In genomic region chr17:8166731-8167130, GRCh38 we compare ENCODE assay signal across 25 cellular contexts. TPM values are rescaled to one million over a fixed set of nuclear protein-coding genes. Genes with fewer than 3 reads are reported as not detected.
DNase-seq lines count a peak whose midpoint lies in the region; ATAC-seq, FAIRE-seq and TF ChIP-seq lines count a peak whose summit lies in the region.
"Had no signal": no experiment of that assay in that cellular context is flagged by ENCODE, and none has a peak within 500 bp of the region (broad histone marks: within the 10 kb centered on the region; RNA-seq: fewer than 3 reads in every experiment).

No MANE protein-coding gene starts in this region.

- no peaks in the 10 kb centered on the region for H3K9me3 Mint-ChIP-seq in MCF 10A (ENCODE audit: unreplicated experiment)
- H3K9me3 Mint-ChIP-seq: activated B cell treated with CpG ODN at 0.5 μM for 24 hours; activated CD4-positive, alpha-beta memory T cell treated with anti-CD3 and anti-CD28 coated beads for 36 hours; activated naive CD4-positive, alpha-beta T cell treated with anti-CD3 and anti-CD28 coated beads, Interleukin-2, amount 50 U/mL, for 24 hours; activated T-cell treated with anti-CD3 and anti-CD28 coated beads, Interleukin-2, amount 50 U/mL, for 24 hours; mesothelial cell of epicardium; nephron progenitor cell had no signal

- DNase-seq in breast epithelium (ENCODE audit: low spot score in 2 of 2) (no peak), MCF 10A (ENCODE audit: unreplicated experiment) (no peak), keratinocyte (ENCODE audit: low read depth, low spot score) (no peak), vagina (ENCODE audit: extremely low spot score in 2 of 2) (no peak), dermis blood vessel endothelial cell (no peak)
- DNase-seq: activated B cell treated with CpG ODN at 0.5 μM for 24 hours; activated CD4-positive, alpha-beta memory T cell treated with anti-CD3 and anti-CD28 coated beads for 36 hours; activated T-cell treated with anti-CD3 and anti-CD28 coated beads, Interleukin-2, amount 50 U/mL, for 24 hours; brain microvascular endothelial cell; C1 segment of cervical spinal cord; KBM-7; left colon; NCI-H1048; NCI-H2029 treated with DMSO at 0.1 percent for 48 hours; nephron progenitor cell; stimulated activated CD4-positive, alpha-beta T cell treated with anti-CD3 and anti-CD28 coated beads, Interleukin-4, amount 100 ng/mL, for 1 hour; stomach had no signal

- peaks cover 11% of the 10 kb centered on the region for H3K36me3 Mint-ChIP-seq in MCF 10A (ENCODE audit: insufficient read depth, unreplicated experiment)
- H3K36me3 Mint-ChIP-seq: activated naive CD4-positive, alpha-beta T cell treated with anti-CD3 and anti-CD28 coated beads, Interleukin-2, amount 50 U/mL, for 24 hours; mesothelial cell of epicardium had no signal

- BruUV-seq in MCF 10A (replicated peaks; lab: Mats Ljungman, UMichigan): no TSS peak

- CTCF ChIA-PET in MCF 10A (lab: Yijun Ruan, JAX): interaction anchor here (1.6 to 2.4 kb wide), 2 partner anchors 8 to 18 kb away, joined by 3 to 10 read pairs; no protein-coding TSS in a partner anchor

- H3K9me3 ChIP-seq in breast epithelium: no peaks in the 10 kb centered on the region
- H3K9me3 ChIP-seq in keratinocyte (ENCODE audit: control insufficient read depth, low read depth, low read length): no peaks in the 10 kb centered on the region
- no peaks in the 10 kb centered on the region for H3K9me3 ChIP-seq in vagina
- H3K9me3 ChIP-seq: A549, gastroesophageal sphincter, stomach had no signal

- H3K4me3 ChIP-seq in breast epithelium (no peak overlapping the region), keratinocyte (ENCODE audit: control insufficient read depth in 2 of 3, extremely low read depth in 1 of 3, insufficient read depth in 2 of 3, low read depth in 1 of 3, low read length in 3 of 3) (no peak overlapping the region), vagina (no peak overlapping the region)
- H3K4me3 ChIP-seq: A549, gastroesophageal sphincter, smooth muscle cell, stomach had no signal

- H4K20me1 ChIP-seq in keratinocyte (ENCODE audit: control insufficient read depth, extremely low read depth, insufficient read depth, low read length): no peaks in the 10 kb centered on the region

- intact Hi-C loops in breast epithelium (cut with DNase I; ENCODE audit: low total_unique reads) (no loop called here), MCF 10A (cut with micrococcal nuclease) (no loop called here), vagina (cut with DNase I) (no loop called here)

- H3K79me2 ChIP-seq in keratinocyte (ENCODE audit: control insufficient read depth, insufficient read depth, low read length): peaks cover 8% of the 10 kb centered on the region

- peaks cover 9 to 11% of the 10 kb centered on the region in 2 donors for H3K4me1 ChIP-seq in breast epithelium
- H3K4me1 ChIP-seq in keratinocyte (ENCODE audit: control insufficient read depth, extremely low read depth, insufficient read depth, low read length): peaks cover 30% of the 10 kb centered on the region
- peaks cover 25% of the 10 kb centered on the region for H3K4me1 ChIP-seq in vagina

- H3K27ac Mint-ChIP-seq in MCF 10A (ENCODE audit: low read depth, unreplicated experiment): no peak overlapping the region
- H3K27ac Mint-ChIP-seq: activated B cell treated with CpG ODN at 0.5 μM for 24 hours; activated CD4-positive, alpha-beta memory T cell treated with anti-CD3 and anti-CD28 coated beads for 36 hours; activated naive CD4-positive, alpha-beta T cell treated with anti-CD3 and anti-CD28 coated beads, Interleukin-2, amount 50 U/mL, for 24 hours; activated T-cell treated with anti-CD3 and anti-CD28 coated beads, Interleukin-2, amount 50 U/mL, for 24 hours; mesothelial cell of epicardium; nephron progenitor cell had no signal

- no peaks in the 10 kb centered on the region for H3K27me3 ChIP-seq in breast epithelium
- no peaks in the 10 kb centered on the region for H3K27me3 ChIP-seq in keratinocyte (ENCODE audit: control insufficient read depth, extremely low read depth, insufficient read depth, low read length)
- no peaks in the 10 kb centered on the region for H3K27me3 ChIP-seq in vagina
- H3K27me3 ChIP-seq: brain microvascular endothelial cell, gastroesophageal sphincter, stomach had no signal

- H3K27me3 Mint-ChIP-seq in MCF 10A (ENCODE audit: insufficient read depth, unreplicated experiment): no peaks in the 10 kb centered on the region
- H3K27me3 Mint-ChIP-seq: activated B cell treated with CpG ODN at 0.5 μM for 24 hours; activated CD4-positive, alpha-beta memory T cell treated with anti-CD3 and anti-CD28 coated beads for 36 hours; activated naive CD4-positive, alpha-beta T cell treated with anti-CD3 and anti-CD28 coated beads, Interleukin-2, amount 50 U/mL, for 24 hours; activated T-cell treated with anti-CD3 and anti-CD28 coated beads, Interleukin-2, amount 50 U/mL, for 24 hours had no signal

- FAIRE-seq in keratinocyte (lab: Jason Lieb, UNC): no peak
- FAIRE-seq: A549 had no signal

- no peak for ATAC-seq in HG03097 (IDR thresholded peaks at IDR 0.05; ENCODE audit: low FRiP score, unreplicated experiment)
- ATAC-seq: A549, gastroesophageal sphincter, left colon, Panc1 had no signal

- H3K4me1 Mint-ChIP-seq in MCF 10A (ENCODE audit: insufficient read depth, unreplicated experiment): peaks cover 11% of the 10 kb centered on the region

- POLR2A ChIA-PET in MCF 10A (lab: Yijun Ruan, JAX): interaction anchor here (0.7 to 2.2 kb wide), 7 partner anchors 8 to 330 kb away, joined by 3 to 15 read pairs (median 5); partner anchors contain the start of gene BORCS6

- TF ChIP-seq CTCF in breast epithelium (IDR thresholded peaks at IDR 0.05) (no peak), MCF 10A (IDR thresholded peaks at IDR 0.05; ENCODE audit: unreplicated experiment) (no peak), keratinocyte (optimal IDR thresholded peaks at IDR 0.05 in 1 of 3, IDR thresholded peaks at IDR 0.05 in 1 of 3, conservative IDR thresholded peaks at IDR 0.05 in 1 of 3; ENCODE audit: extremely low read depth in 1 of 3, insufficient read depth in 2 of 3, low read length in 3 of 3) (no peak), vagina (IDR thresholded peaks at IDR 0.05) (no peak)

- H2AFZ ChIP-seq in keratinocyte (ENCODE audit: control insufficient read depth, low read length): peak overlapping the region; percentile 33

- H3K4me2 ChIP-seq in keratinocyte (ENCODE audit: control insufficient read depth, extremely low read depth, insufficient read depth, low read depth, low read length): no peak overlapping the region
- H3K4me2 ChIP-seq: A549, smooth muscle cell had no signal

- H3K9ac ChIP-seq in keratinocyte (ENCODE audit: control insufficient read depth, extremely low read depth, insufficient read depth, low read length): no peak overlapping the region

- H3K36me3 ChIP-seq in breast epithelium (no peaks in the 10 kb centered on the region), keratinocyte (ENCODE audit: control insufficient read depth in 2 of 2, extremely low read depth in 1 of 2, insufficient read depth in 2 of 2, low read length in 2 of 2) (peaks cover 0 to 1% of the 10 kb centered on the region in 2 experiments), vagina (no peaks in the 10 kb centered on the region)
- H3K36me3 ChIP-seq: brain microvascular endothelial cell had no signal

- TF ChIP-seq POLR2A in breast epithelium (IDR thresholded peaks at IDR 0.05): no peak
- TF ChIP-seq POLR2A in vagina (IDR thresholded peaks at IDR 0.05): no peak

- H3K9me1 ChIP-seq in keratinocyte (ENCODE audit: control insufficient read depth, extremely low read depth, insufficient read depth, low read length): no peaks in the 10 kb centered on the region

- dilution Hi-C loops in keratinocyte (cut with MboI; ENCODE audit: extremely low pct_ligation_motif_present, low sequenced_read_pairs): no loop called here

- H3K4me3 Mint-ChIP-seq in MCF 10A (ENCODE audit: unreplicated experiment): no peak overlapping the region
- H3K4me3 Mint-ChIP-seq: activated B cell treated with CpG ODN at 0.5 μM for 24 hours; activated CD4-positive, alpha-beta memory T cell treated with anti-CD3 and anti-CD28 coated beads for 36 hours; activated naive CD4-positive, alpha-beta T cell treated with anti-CD3 and anti-CD28 coated beads, Interleukin-2, amount 50 U/mL, for 24 hours; activated T-cell treated with anti-CD3 and anti-CD28 coated beads, Interleukin-2, amount 50 U/mL, for 24 hours; mesothelial cell of epicardium; nephron progenitor cell had no signal

- H3K27ac ChIP-seq in breast epithelium (peak overlapping the region; percentile 4 to 44), keratinocyte (ENCODE audit: control insufficient read depth, insufficient read depth, low read length) (no peak overlapping the region), vagina (peak overlapping the region; percentile 55)
- H3K27ac ChIP-seq: brain microvascular endothelial cell had no signal

RNA-seq across cellular contexts. Expression of gene VAMP2, which starts 4.0 kb away (rescaled TPM):
- total RNA-seq in breast epithelium (10 to 100 TPM; 21.8 to 30.2 (median 28.1) TPM), MCF 10A (2022) (37.7 and 42.8 TPM in 2 replicates), vagina (35.6 TPM), dermis blood vessel endothelial cell (4.4 and 5.2 TPM in 2 replicates)
- 8.1 to 10.4 TPM (median 9.8 TPM) in 3 replicates for polyA plus RNA-seq in keratinocyte
- polyA plus RNA-seq in keratinocyte (2011; ENCODE audit: low read depth): 4.8 TPM
- polyA plus RNA-seq in keratinocyte (2011; cell fraction: cytosol; rRNA removed): 18.2 and 18.5 TPM in 2 replicates
- 25.2 and 27.5 TPM in 2 replicates for polyA plus RNA-seq in keratinocyte (2011; cell fraction: nucleus; rRNA removed)
- polyA plus RNA-seq in keratinocyte (2012; ENCODE audit: low replicate concordance): 17.1 and 41.4 TPM in 2 replicates
- polyA minus RNA-seq in keratinocyte: 4.3 to 11.4 TPM (median 5.8 TPM) in 3 replicates
- polyA minus RNA-seq in keratinocyte (2011; cell fraction: cytosol; rRNA and poly(A)+ RNA removed): 3.6 TPM
- polyA minus RNA-seq in keratinocyte (2011; cell fraction: nucleus; rRNA and poly(A)+ RNA removed): 3.1 and 5.4 TPM in 2 replicates

RNA-seq across cellular contexts. Expression of gene TMEM107, which starts 9.4 kb away (rescaled TPM):
- total RNA-seq in breast epithelium (10 to 100 TPM; 15.7 to 83.1 (median 41.0) TPM), MCF 10A (2022) (7.6 and 8.4 TPM in 2 replicates), vagina (20.6 TPM), dermis blood vessel endothelial cell (13.0 and 17.5 TPM in 2 replicates)
- 16.2 to 21.8 TPM (median 19.0 TPM) in 3 replicates for polyA plus RNA-seq in keratinocyte
- polyA plus RNA-seq in keratinocyte (2011; ENCODE audit: low read depth): 10.0 TPM
- 13.1 and 16.1 TPM in 2 replicates for polyA plus RNA-seq in keratinocyte (2011; cell fraction: cytosol; rRNA removed)
- polyA plus RNA-seq in keratinocyte (2011; cell fraction: nucleus; rRNA removed): 19.6 and 21.1 TPM in 2 replicates
- 13.7 and 19.3 TPM in 2 replicates for polyA plus RNA-seq in keratinocyte (2012; ENCODE audit: low replicate concordance)
- polyA minus RNA-seq in keratinocyte: 20.1 to 94.3 TPM (median 45.7 TPM) in 3 replicates
- polyA minus RNA-seq in keratinocyte (2011; cell fraction: cytosol; rRNA and poly(A)+ RNA removed): 44.7 TPM
- 48.4 and 76.6 TPM in 2 replicates for polyA minus RNA-seq in keratinocyte (2011; cell fraction: nucleus; rRNA and poly(A)+ RNA removed)

RNA-seq across cellular contexts. Expression of gene PER1, which starts 14.5 kb away (rescaled TPM):
- total RNA-seq in breast epithelium (100 to 1,000 TPM in 2 of 3 donors, 10 to 100 TPM in 1; 97.3 to 167 (median 115) TPM), MCF 10A (2022) (165 and 190 TPM in 2 replicates), vagina (215 TPM), dermis blood vessel endothelial cell (7.7 and 18.7 TPM in 2 replicates)
- polyA plus RNA-seq in keratinocyte: 14.4 to 15.2 TPM (median 15.1 TPM) in 3 replicates
- 112 TPM for polyA plus RNA-seq in keratinocyte (2011; ENCODE audit: low read depth)
- polyA plus RNA-seq in keratinocyte (2011; cell fraction: cytosol; rRNA removed): 6.8 and 12.7 TPM in 2 replicates
- 50.1 and 90.1 TPM in 2 replicates for polyA plus RNA-seq in keratinocyte (2011; cell fraction: nucleus; rRNA removed)
- 24.3 and 51.6 TPM in 2 replicates for polyA plus RNA-seq in keratinocyte (2012; ENCODE audit: low replicate concordance)
- polyA minus RNA-seq in keratinocyte: 29.9 to 138 TPM (median 46.3 TPM) in 3 replicates
- 38.8 TPM for polyA minus RNA-seq in keratinocyte (2011; cell fraction: cytosol; rRNA and poly(A)+ RNA removed)
- 61.0 and 101 TPM in 2 replicates for polyA minus RNA-seq in keratinocyte (2011; cell fraction: nucleus; rRNA and poly(A)+ RNA removed)

RNA-seq across cellular contexts. Expression of gene BORCS6, which starts 23.2 kb away (rescaled TPM):
- total RNA-seq in breast epithelium (10 to 100 TPM in 2 of 3 donors, 1 to 10 TPM in 1; 8.5 to 11.5 (median 10.8) TPM), MCF 10A (2022) (3.9 and 4.4 TPM in 2 replicates), vagina (9.6 TPM), dermis blood vessel endothelial cell (16.6 and 18.9 TPM in 2 replicates)
- polyA plus RNA-seq in keratinocyte: 4.2 to 6.3 TPM (median 5.5 TPM) in 3 replicates
- 0.90 TPM for polyA plus RNA-seq in keratinocyte (2011; ENCODE audit: low read depth)
- polyA plus RNA-seq in keratinocyte (2011; cell fraction: cytosol; rRNA removed): 3.3 and 7.3 TPM in 2 replicates
- 4.4 and 5.6 TPM in 2 replicates for polyA plus RNA-seq in keratinocyte (2011; cell fraction: nucleus; rRNA removed)
- 4.5 and 6.5 TPM in 2 replicates for polyA plus RNA-seq in keratinocyte (2012; ENCODE audit: low replicate concordance)
- polyA minus RNA-seq in keratinocyte: 2.9 to 5.0 TPM (median 3.9 TPM) in 3 replicates
- polyA minus RNA-seq in keratinocyte (2011; cell fraction: cytosol; rRNA and poly(A)+ RNA removed): 10.6 TPM
- 3.3 and 3.4 TPM in 2 replicates for polyA minus RNA-seq in keratinocyte (2011; cell fraction: nucleus; rRNA and poly(A)+ RNA removed)

RNA-seq across cellular contexts. Expression of gene HES7, which starts 42.8 kb away (rescaled TPM):
- total RNA-seq in breast epithelium (not detected), MCF 10A (2022) (5.8 and 5.9 TPM in 2 replicates), vagina (not detected), dermis blood vessel endothelial cell (0.09 TPM in 1 of 2 replicates, not detected in the other)
- 0.05 to 0.33 TPM (median 0.16 TPM) in 3 replicates for polyA plus RNA-seq in keratinocyte
- 0.60 TPM for polyA plus RNA-seq in keratinocyte (2011; ENCODE audit: low read depth)
- 0.97 TPM in 1 of 2 replicates, not detected in the other for polyA plus RNA-seq in keratinocyte (2011; cell fraction: cytosol; rRNA removed)
- polyA plus RNA-seq in keratinocyte (2011; cell fraction: nucleus; rRNA removed): 0.42 and 1.5 TPM in 2 replicates
- 0.81 and 1.1 TPM in 2 replicates for polyA plus RNA-seq in keratinocyte (2012; ENCODE audit: low replicate concordance)
- not detected in 3 replicates for polyA minus RNA-seq in keratinocyte
- 4.2 TPM for polyA minus RNA-seq in keratinocyte (2011; cell fraction: cytosol; rRNA and poly(A)+ RNA removed)
- 1.1 TPM in 1 of 2 replicates, not detected in the other for polyA minus RNA-seq in keratinocyte (2011; cell fraction: nucleus; rRNA and poly(A)+ RNA removed)
- total RNA-seq: left colon, smooth muscle cell, stomach, ureter had no signal
- polyA plus RNA-seq: smooth muscle cell had no signal
